ENCODE assay signal across 12 cellular contexts in genomic region chr14:51534623-51535022, GRCh38.
DNase-seq lines count a peak whose midpoint lies in the region; ATAC-seq lines count a peak whose summit lies in the region.
"Had no signal": no experiment of that assay in that cellular context is flagged by ENCODE, and none has a peak within 500 bp of the region (broad histone marks: within the 10 kb centered on the region; RNA-seq: fewer than 3 reads in every experiment).

No MANE protein-coding gene starts in this region.

- no peak overlapping the region for H3K4me3 Mint-ChIP-seq in activated CD4-positive, alpha-beta memory T cell treated with anti-CD3 and anti-CD28 coated beads for 36 hours
- H3K4me3 Mint-ChIP-seq: activated B cell treated with CpG ODN at 0.5 μM for 24 hours had no signal

- intact Hi-C loops in activated CD4-positive, alpha-beta memory T cell treated with anti-CD3 and anti-CD28 coated beads for 36 hours (cut with micrococcal nuclease) = no loop called here

- peak; percentile 64 for DNase-seq in A172 (ENCODE audit: low spot score)
- peak; percentile 20 for DNase-seq in HuH-7 (ENCODE audit: low spot score)
- DNase-seq in SHP77 (lab: John Stamatoyannopoulos, UW) = peak; percentile 85
- peak; percentile 86 for DNase-seq in left lobe of liver (ENCODE audit: low spot score)
- no peak for DNase-seq in activated CD4-positive, alpha-beta memory T cell treated with anti-CD3 and anti-CD28 coated beads for 36 hours
- DNase-seq in NCI-H2196 (lab: John Stamatoyannopoulos, UW; ENCODE audit: unreplicated experiment) = no peak
- DNase-seq: activated B cell treated with CpG ODN at 0.5 μM for 24 hours, activated gamma-delta T cell, cortex of kidney, posterior cingulate gyrus had no signal

- H3K4me1 Mint-ChIP-seq in activated CD4-positive, alpha-beta memory T cell treated with anti-CD3 and anti-CD28 coated beads for 36 hours (ENCODE audit: low read depth) = no peaks in the 10 kb centered on the region
- H3K4me1 Mint-ChIP-seq: activated B cell treated with CpG ODN at 0.5 μM for 24 hours had no signal

- H3K27ac Mint-ChIP-seq in activated CD4-positive, alpha-beta memory T cell treated with anti-CD3 and anti-CD28 coated beads for 36 hours = no peak overlapping the region
- H3K27ac Mint-ChIP-seq: activated B cell treated with CpG ODN at 0.5 μM for 24 hours had no signal

- peaks cover 3% of the 10 kb centered on the region for H3K27me3 Mint-ChIP-seq in activated CD4-positive, alpha-beta memory T cell treated with anti-CD3 and anti-CD28 coated beads for 36 hours

- CTCF ChIA-PET in activated CD4-positive, alpha-beta memory T cell treated with anti-CD3 and anti-CD28 coated beads for 36 hours (lab: Charles Lee) = no interaction called here

- peaks cover 2% of the 10 kb centered on the region for H3K9me3 Mint-ChIP-seq in activated CD4-positive, alpha-beta memory T cell treated with anti-CD3 and anti-CD28 coated beads for 36 hours

- H3K36me3 Mint-ChIP-seq in activated CD4-positive, alpha-beta memory T cell treated with anti-CD3 and anti-CD28 coated beads for 36 hours = no peaks in the 10 kb centered on the region

- ATAC-seq in left lobe of liver (peak; percentile 99), HG03460 (IDR thresholded peaks at IDR 0.05; ENCODE audit: unreplicated experiment) (no peak), HG03159 (IDR thresholded peaks at IDR 0.05; ENCODE audit: unreplicated experiment) (no peak)

- POLR2A ChIA-PET in activated CD4-positive, alpha-beta memory T cell treated with anti-CD3 and anti-CD28 coated beads for 36 hours (lab: Charles Lee) = no interaction called here

Comparison
In these comparisons a context has a peak if more than half of its experiments do, and no peak if none do; other contexts are left out.
1. DNase-seq: peak in A172 (single experiment), HuH-7 (single experiment), SHP77 (2 of 2) and left lobe of liver (single experiment); none in activated CD4-positive, alpha-beta memory T cell treated with anti-CD3 and anti-CD28 coated beads for 36 hours (single experiment) and NCI-H2196 (single experiment).